In the genomic region with DNA sequence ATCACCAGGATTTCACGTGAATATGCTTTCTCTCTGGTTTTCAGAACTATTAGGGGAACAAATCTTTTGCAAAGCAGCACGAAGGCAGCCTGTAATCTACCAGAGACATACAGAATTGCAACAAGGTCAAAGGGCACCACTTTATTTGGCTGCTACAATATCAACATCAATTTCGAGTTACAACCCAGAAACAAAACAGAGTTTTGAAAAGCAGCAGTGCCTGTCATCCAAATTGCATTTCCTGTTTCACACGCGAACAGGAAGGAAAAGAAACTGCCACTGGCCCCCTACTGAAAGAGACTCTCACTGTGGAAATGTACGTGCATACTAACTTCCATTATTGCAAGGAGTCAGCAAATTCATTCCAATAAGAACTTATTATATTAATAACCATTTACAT, we compare ENCODE assay signal across 10 cellular contexts. TPM values are rescaled to one million over a fixed set of nuclear protein-coding genes. Genes with fewer than 3 reads are reported as not detected.
DNase-seq lines count a peak whose midpoint lies in the region; ATAC-seq and TF ChIP-seq lines count a peak whose summit lies in the region.
"Had no signal": no experiment of that assay in that cellular context is flagged by ENCODE, and none has a peak within 500 bp of the region (broad histone marks: within the 10 kb centered on the region; RNA-seq: fewer than 3 reads in every experiment).

No MANE protein-coding gene starts in this region.

- no peak for ATAC-seq in activated T-cell treated with anti-CD3 and anti-CD28 coated beads, Interleukin-2, amount 50 U/mL, for 4 hours

- no peaks in the 10 kb centered on the region for H4K20me1 ChIP-seq in smooth muscle cell (ENCODE audit: low read depth)

- no peaks in the 10 kb centered on the region for H3F3A ChIP-seq in smooth muscle cell (ENCODE audit: low read depth)

- H3K36me3 ChIP-seq in smooth muscle cell (ENCODE audit: low read depth) (no peaks in the 10 kb centered on the region), MG63 (no peaks in the 10 kb centered on the region)

- no peak overlapping the region for H3K9ac ChIP-seq in smooth muscle cell (ENCODE audit: low read depth)

- DNase-seq in activated T-cell treated with anti-CD3 and anti-CD28 coated beads, Interleukin-2, amount 50 U/mL, for 4 hours, result no peak
- DNase-seq in activated T-cell treated with anti-CD3 and anti-CD28 coated beads for 4 hours (no peak), NAMALWA (ENCODE audit: low spot score) (peak; percentile 58), cardiac fibroblast (ENCODE audit: low read depth in 2 of 2) (peak; percentile 50 to 54), smooth muscle cell (lab: John Stamatoyannopoulos, UW; ENCODE audit: unreplicated experiment) (no peak), MG63 (no peak), EL (no peak), mesenteric fat pad (ENCODE audit: low spot score) (no peak)

- TF ChIP-seq CTCF in cardiac fibroblast (IDR thresholded peaks at IDR 0.05; ENCODE audit: low read depth, low read length), result no peak
- no peak for TF ChIP-seq CTCF in smooth muscle cell (IDR thresholded peaks at IDR 0.05; ENCODE audit: borderline replicate concordance, insufficient read depth, poor library complexity, severe bottlenecking)

- no peak overlapping the region for H3K27ac ChIP-seq in smooth muscle cell (ENCODE audit: low read depth)

- H3K79me2 ChIP-seq in smooth muscle cell (ENCODE audit: low read depth), result no peaks in the 10 kb centered on the region

- H3K4me3 ChIP-seq in cardiac fibroblast (replicated peaks in 1 of 2; ENCODE audit: low read depth in 2 of 2, low read length in 2 of 2) (no peak overlapping the region), smooth muscle cell (no peak overlapping the region), MG63 (no peak overlapping the region)

- no peaks in the 10 kb centered on the region for H3K4me1 ChIP-seq in smooth muscle cell (ENCODE audit: low read depth)

- H2AFZ ChIP-seq in smooth muscle cell (ENCODE audit: low read depth), result no peak overlapping the region

- H3K4me2 ChIP-seq in smooth muscle cell, result peak overlapping the region; percentile 34

- peak overlapping the region; percentile 56 for H3K4me3 Mint-ChIP-seq in activated T-cell treated with anti-CD3 and anti-CD28 coated beads, Interleukin-2, amount 50 U/mL, for 4 hours
- H3K4me3 Mint-ChIP-seq: nephron had no signal

- H3K9me3 Mint-ChIP-seq in activated T-cell treated with anti-CD3 and anti-CD28 coated beads, Interleukin-2, amount 50 U/mL, for 4 hours, result no peaks in the 10 kb centered on the region
- H3K9me3 Mint-ChIP-seq: nephron had no signal

- H3K27me3 ChIP-seq in smooth muscle cell (ENCODE audit: low read depth) (no peaks in the 10 kb centered on the region), MG63 (no peaks in the 10 kb centered on the region)

- no peaks in the 10 kb centered on the region for H3K27me3 Mint-ChIP-seq in activated T-cell treated with anti-CD3 and anti-CD28 coated beads, Interleukin-2, amount 50 U/mL, for 4 hours (ENCODE audit: low read depth)

- no peaks in the 10 kb centered on the region for H3K36me3 Mint-ChIP-seq in activated T-cell treated with anti-CD3 and anti-CD28 coated beads, Interleukin-2, amount 50 U/mL, for 4 hours (ENCODE audit: insufficient read depth)

- 31% methylated on average over 6 of the region's 6 CpGs for WGBS in smooth muscle cell (ENCODE audit: low lambda C conversion rate)

- H3K9me3 ChIP-seq in smooth muscle cell (replicated peaks; ENCODE audit: low read depth), result no peaks in the 10 kb centered on the region
- H3K9me3 ChIP-seq in MG63, result no peaks in the 10 kb centered on the region

- peaks cover 52% of the 10 kb centered on the region for H3K4me1 Mint-ChIP-seq in activated T-cell treated with anti-CD3 and anti-CD28 coated beads, Interleukin-2, amount 50 U/mL, for 4 hours (ENCODE audit: low read depth)

RNA-seq across cellular contexts. Expression of gene C1QTNF7, which starts 17.1 kb away (rescaled TPM):
- total RNA-seq in activated T-cell treated with anti-CD3 and anti-CD28 coated beads, Interleukin-2, amount 50 U/mL, for 4 hours, result not detected
- total RNA-seq in smooth muscle cell (1.6 and 5.3 TPM in 2 replicates), mesenteric fat pad (1.8 TPM)
- polyA plus RNA-seq in smooth muscle cell, result 0.91 and 2.3 TPM in 2 replicates
- not detected in 2 replicates for total RNA-seq in MG63 (2014; rRNA removed; shearing (Covaris generic); ENCODE audit: low replicate concordance)
- total RNA-seq: M059J had no signal

RNA-seq across cellular contexts. Expression of gene CC2D2A, which starts 58.9 kb away (rescaled TPM):
- under 1 TPM in 1 of 3 donors, not detected in 2; 0.11 TPM for total RNA-seq in activated T-cell treated with anti-CD3 and anti-CD28 coated beads, Interleukin-2, amount 50 U/mL, for 4 hours
- total RNA-seq in smooth muscle cell (12.8 and 26.4 TPM in 2 replicates), mesenteric fat pad (14.3 TPM)
- polyA plus RNA-seq in smooth muscle cell, result 15.0 and 17.4 TPM in 2 replicates
- 1.2 and 1.8 TPM in 2 replicates for total RNA-seq in MG63 (2014; rRNA removed; shearing (Covaris generic); ENCODE audit: low replicate concordance)

Comparison
In these comparisons a context has a peak if more than half of its experiments do, and no peak if none do; other contexts are left out.
1. DNase-seq: peak in NAMALWA (single experiment) and cardiac fibroblast (2 of 2); none in activated T-cell treated with anti-CD3 and anti-CD28 coated beads, Interleukin-2, amount 50 U/mL, for 4 hours (single experiment), activated T-cell treated with anti-CD3 and anti-CD28 coated beads for 4 hours (single experiment), smooth muscle cell (single experiment), MG63 (single experiment), EL (single experiment) and mesenteric fat pad (single experiment).